24 cellular contexts compared by ENCODE assay signal in the genomic region with DNA sequence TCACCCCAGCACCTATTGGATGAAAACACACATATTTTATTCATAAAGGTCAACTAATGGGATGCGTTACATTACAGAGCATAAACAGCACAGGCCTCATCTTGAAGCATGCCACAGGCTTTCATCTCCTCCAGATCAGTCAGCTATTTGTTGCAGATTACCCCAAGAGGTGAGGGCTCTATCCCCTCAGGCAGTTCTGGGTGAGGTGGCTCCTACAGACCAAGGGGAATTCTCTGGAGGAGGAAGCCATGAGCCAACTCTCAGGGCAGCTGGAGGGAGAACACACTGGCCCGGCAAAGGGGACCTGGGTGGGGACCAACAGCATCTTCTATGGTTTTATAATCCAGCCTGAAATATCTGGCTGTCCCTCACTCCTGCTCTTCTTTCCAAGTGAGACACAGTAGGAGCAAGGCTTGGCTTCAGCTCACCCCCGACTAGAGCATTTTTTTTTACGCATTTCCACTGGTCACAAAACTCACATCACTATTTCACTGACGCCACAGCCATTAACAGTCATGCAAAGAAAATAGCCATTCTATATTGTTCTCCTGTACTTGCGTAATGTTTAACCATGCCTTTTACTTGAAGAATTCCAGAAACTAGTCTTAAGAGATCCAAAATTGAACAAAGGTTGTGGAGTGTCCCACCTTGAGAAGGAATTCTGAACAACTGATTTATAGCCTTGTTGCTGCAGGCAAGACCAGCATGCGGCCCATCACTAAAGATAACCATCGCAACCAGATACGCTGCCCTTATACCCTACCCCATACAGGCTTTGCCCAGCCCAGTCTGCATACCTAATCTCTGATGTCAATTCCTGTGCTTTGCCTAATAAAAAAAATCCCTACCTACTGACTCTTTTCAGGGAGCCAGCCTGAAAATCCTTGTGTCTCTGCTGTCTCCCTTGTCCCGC.
DNase-seq lines count a peak whose midpoint lies in the region; ATAC-seq, FAIRE-seq and TF ChIP-seq lines count a peak whose summit lies in the region.
"Had no signal": no experiment of that assay in that cellular context is flagged by ENCODE, and none has a peak within 500 bp of the region (broad histone marks: within the 10 kb centered on the region; RNA-seq: fewer than 3 reads in every experiment).

No MANE protein-coding gene starts in this region.

- H3K4me2 ChIP-seq in HepG2 (ENCODE audit: low read depth, low read length) (no peak overlapping the region; the same call in 1 of the 2 replicates), mesendoderm (ENCODE audit: low read length) (no peak overlapping the region)
- H3K4me2 ChIP-seq: A549, BLaER1 had no signal

- no peak overlapping the region for H3K9ac ChIP-seq in HepG2 (ENCODE audit: insufficient read depth, low read depth, low read length)
- no peak overlapping the region for H3K9ac ChIP-seq in mesendoderm (ENCODE audit: low read length)
- H3K9ac ChIP-seq: BLaER1 had no signal

- no peak overlapping the region for H4K5ac ChIP-seq in mesendoderm (ENCODE audit: low read length)

- H3K36me3 ChIP-seq in HepG2 (replicated peaks in 1 of 2; ENCODE audit: control insufficient read depth in 1 of 2, insufficient read depth in 2 of 2, low read length in 2 of 2) (no peaks in the 10 kb centered on the region), right lobe of liver (no peaks in the 10 kb centered on the region), mesendoderm (ENCODE audit: control insufficient read depth, insufficient read depth, low read length) (no peaks in the 10 kb centered on the region)
- H3K36me3 ChIP-seq: BLaER1, tibial nerve had no signal

- no peak overlapping the region for H2BK15ac ChIP-seq in mesendoderm (replicated peaks; ENCODE audit: low read depth)

- POLR2A ChIA-PET in HepG2 (lab: Yijun Ruan, JAX): no interaction called here
- POLR2A ChIA-PET in activated CD4-positive, alpha-beta memory T cell treated with anti-CD3 and anti-CD28 coated beads, Interleukin-2, amount 10 ng/mL, durations not matched to agents 7 days and 5 days (lab: Charles Lee): no interaction called here

- in situ Hi-C loops in HepG2 (cut with HindIII; ENCODE audit: extremely low pct_ligation_motif_present, low pct_unique_long_range_greater_than_20kb): no loop called here

- no peak overlapping the region for H2BK120ac ChIP-seq in mesendoderm (ENCODE audit: low read depth, low read length)

- H3K79me1 ChIP-seq in mesendoderm (ENCODE audit: low read length): no peaks in the 10 kb centered on the region

- H3K56ac ChIP-seq in mesendoderm (ENCODE audit: low read length): peak overlapping the region; percentile 47

- H3K79me2 ChIP-seq in HepG2 (ENCODE audit: insufficient read depth, low read length) (no peaks in the 10 kb centered on the region), mesendoderm (ENCODE audit: control insufficient read depth, insufficient read depth, low read length) (no peaks in the 10 kb centered on the region)

- peak overlapping the region; percentile 2 for H3K18ac ChIP-seq in mesendoderm (ENCODE audit: low read length)

- no peak for TF ChIP-seq POLR2A in HepG2 (IDR thresholded peaks at IDR 0.05; ENCODE audit: insufficient read depth in 1 of 2, low read depth in 2 of 2, low read length in 2 of 2)
- TF ChIP-seq POLR2A in right lobe of liver (IDR thresholded peaks at IDR 0.05): no peak

- H3K4me3 ChIP-seq in HepG2 (replicated peaks in 1 of 3; ENCODE audit: insufficient read depth in 1 of 3, low read depth in 2 of 3, low read length in 3 of 3): no peak overlapping the region
- H3K4me3 ChIP-seq in right lobe of liver: no peak overlapping the region
- no peak overlapping the region for H3K4me3 ChIP-seq in mesendoderm (ENCODE audit: low read length)
- H3K4me3 ChIP-seq: A549, BLaER1, tibial nerve had no signal

- no peaks in the 10 kb centered on the region for H4K20me1 ChIP-seq in HepG2 (ENCODE audit: insufficient read depth, low read length)
- H4K20me1 ChIP-seq: BLaER1 had no signal

- no peak for TF ChIP-seq RAD21 in HepG2 (CRISPR knock-in tag; IDR thresholded peaks at IDR 0.05)

- CTCF ChIA-PET in HepG2 (lab: Yijun Ruan, JAX; ENCODE audit: low intra/inter-chr PET ratio, low total read pairs): no interaction called here
- CTCF ChIA-PET in activated CD4-positive, alpha-beta memory T cell treated with anti-CD3 and anti-CD28 coated beads, Interleukin-2, amount 10 ng/mL, durations not matched to agents 7 days and 5 days (lab: Charles Lee): no interaction called here

- no TSS peak for BruUV-seq in HepG2 (replicated peaks; lab: Mats Ljungman, UMichigan)

- 45% methylated on average over 10 of the region's 10 CpGs for WGBS in HepG2 (ENCODE audit: low lambda C conversion rate)
- 75% methylated on average over 9 of the region's 10 CpGs for WGBS in right lobe of liver (ENCODE audit: insufficient coverage, low coverage, low lambda C conversion rate, missing lambda C conversion rate)
- WGBS in mesendoderm (ENCODE audit: extremely low coverage, insufficient coverage, low lambda C conversion rate): no CpG with 5 or more reads among the region's 10 CpGs

- H3K36me3 Mint-ChIP-seq in activated CD4-positive, alpha-beta memory T cell treated with anti-CD3 and anti-CD28 coated beads, Interleukin-2, amount 10 ng/mL, durations not matched to agents 7 days and 5 days (ENCODE audit: low read depth): no peaks in the 10 kb centered on the region

- no peak overlapping the region for H3K4ac ChIP-seq in mesendoderm (ENCODE audit: low read depth, low read length)

- H3K23ac ChIP-seq in mesendoderm (ENCODE audit: low read length): no peak overlapping the region

- no peak; the same call in 2 of the 3 replicates for ATAC-seq in HepG2
- no peak for ATAC-seq in right lobe of liver
- ATAC-seq in GM18870 (IDR thresholded peaks at IDR 0.05; ENCODE audit: unreplicated experiment): no peak
- no peak for ATAC-seq in GM19452 (IDR thresholded peaks at IDR 0.05; ENCODE audit: unreplicated experiment)
- ATAC-seq: A549; activated CD8-positive, alpha-beta T cell treated with anti-CD3 and anti-CD28 coated beads for 36 hours; left ventricle myocardium superior; right cardiac atrium; T-helper 17 cell had no signal

- H3K4me3 Mint-ChIP-seq in activated CD4-positive, alpha-beta memory T cell treated with anti-CD3 and anti-CD28 coated beads, Interleukin-2, amount 10 ng/mL, durations not matched to agents 7 days and 5 days: no peak overlapping the region
- H3K4me3 Mint-ChIP-seq: activated CD8-positive, alpha-beta T cell treated with anti-CD3 and anti-CD28 coated beads for 36 hours; central memory CD8-positive, alpha-beta T cell; T-helper 17 cell had no signal

- H3K27ac Mint-ChIP-seq in activated CD4-positive, alpha-beta memory T cell treated with anti-CD3 and anti-CD28 coated beads, Interleukin-2, amount 10 ng/mL, durations not matched to agents 7 days and 5 days: no peak overlapping the region
- H3K27ac Mint-ChIP-seq: activated CD8-positive, alpha-beta T cell treated with anti-CD3 and anti-CD28 coated beads for 36 hours; T-helper 17 cell had no signal

- H3K9me3 Mint-ChIP-seq in activated CD4-positive, alpha-beta memory T cell treated with anti-CD3 and anti-CD28 coated beads, Interleukin-2, amount 10 ng/mL, durations not matched to agents 7 days and 5 days: peaks cover 7% of the 10 kb centered on the region

- TF ChIP-seq EP300 in HepG2 (IDR thresholded peaks at IDR 0.05; ENCODE audit: low read depth in 2 of 2, low read length in 2 of 2): no peak
- no peak for TF ChIP-seq EP300 in HepG2 (CRISPR knock-in tag; IDR thresholded peaks at IDR 0.05; ENCODE audit: borderline replicate concordance)

- no peaks in the 10 kb centered on the region for H3K9me3 ChIP-seq in HepG2 (ENCODE audit: low read length)
- no peaks in the 10 kb centered on the region for H3K9me3 ChIP-seq in right lobe of liver
- H3K9me3 ChIP-seq: A549, BLaER1, tibial nerve had no signal

- no peak overlapping the region for H2AK5ac ChIP-seq in mesendoderm (ENCODE audit: low read length)

- no peak overlapping the region for H2BK5ac ChIP-seq in mesendoderm (ENCODE audit: low read length)

- H3K4me1 ChIP-seq in HepG2 (ENCODE audit: insufficient read depth, low read length) (peaks cover 16% of the 10 kb centered on the region), right lobe of liver (no peaks in the 10 kb centered on the region), mesendoderm (ENCODE audit: control insufficient read depth, low read depth, low read length) (peaks cover 9% of the 10 kb centered on the region)
- H3K4me1 ChIP-seq: A549, BLaER1, tibial nerve had no signal

- H3K4me1 Mint-ChIP-seq in activated CD4-positive, alpha-beta memory T cell treated with anti-CD3 and anti-CD28 coated beads, Interleukin-2, amount 10 ng/mL, durations not matched to agents 7 days and 5 days: no peaks in the 10 kb centered on the region
- H3K4me1 Mint-ChIP-seq: central memory CD8-positive, alpha-beta T cell; T-helper 17 cell had no signal

- H3K27me3 Mint-ChIP-seq in activated CD4-positive, alpha-beta memory T cell treated with anti-CD3 and anti-CD28 coated beads, Interleukin-2, amount 10 ng/mL, durations not matched to agents 7 days and 5 days: no peaks in the 10 kb centered on the region
- H3K27me3 Mint-ChIP-seq: activated CD8-positive, alpha-beta T cell treated with anti-CD3 and anti-CD28 coated beads for 36 hours; central memory CD8-positive, alpha-beta T cell; T-helper 17 cell had no signal

- H3K27ac ChIP-seq in HepG2 (ENCODE audit: extremely low read length, insufficient read depth, low read length) (no peak overlapping the region), right lobe of liver (no peak overlapping the region), mesendoderm (ENCODE audit: low read depth, low read length) (no peak overlapping the region)
- H3K27ac ChIP-seq: A549, BLaER1, tibial nerve, VCaP had no signal

- no peak for FAIRE-seq in HepG2 (lab: Jason Lieb, UNC)
- FAIRE-seq: GM12892 had no signal

- intact Hi-C loops in HepG2 (cut with micrococcal nuclease; ENCODE audit: unreplicated experiment) (loop anchor here (1.0 kb wide), 1 partner anchor 101 kb away; no protein-coding TSS in a partner anchor), right lobe of liver (cut with DNase I) (no loop called here)

- H3K27me3 ChIP-seq in HepG2 (ENCODE audit: control insufficient read depth in 1 of 2, insufficient read depth in 2 of 2, low read length in 2 of 2) (no peaks in the 10 kb centered on the region), right lobe of liver (no peaks in the 10 kb centered on the region), mesendoderm (ENCODE audit: insufficient read depth, low read length, poor library complexity) (no peaks in the 10 kb centered on the region)
- H3K27me3 ChIP-seq: BLaER1, tibial nerve had no signal

- no peak overlapping the region for H2AFZ ChIP-seq in HepG2 (ENCODE audit: low read length)

- TF ChIP-seq CTCF in HepG2 (CRISPR knock-in tag; IDR thresholded peaks at IDR 0.05) (no peak), right lobe of liver (IDR thresholded peaks at IDR 0.05) (no peak)

- H4K8ac ChIP-seq in mesendoderm (ENCODE audit: low read depth, low read length): no peak overlapping the region

- DNase-seq in HepG2 (ENCODE audit: low spot score) (no peak), right lobe of liver (no peak), T1000 (lab: John Stamatoyannopoulos, UW) (peak; percentile 39), mesendoderm (peak; percentile 92), NCI-H82 (lab: John Stamatoyannopoulos, UW) (no peak)
- DNase-seq in activated CD4-positive, alpha-beta memory T cell treated with anti-CD3 and anti-CD28 coated beads, Interleukin-2, amount 10 ng/mL, durations not matched to agents 7 days and 5 days: no peak
- DNase-seq: activated CD8-positive, alpha-beta T cell treated with anti-CD3 and anti-CD28 coated beads for 36 hours; activated naive CD4-positive, alpha-beta T cell treated with Interleukin-2 at 50 U/mL for 16 hours; activated T-cell treated with anti-CD3 and anti-CD28 coated beads, Interleukin-2, amount 50 U/mL, for 1 hour; glutamatergic neuron; left ventricle myocardium superior; NCI-H524; occipital lobe; right cardiac atrium; stimulated activated naive CD4-positive, alpha-beta T cell treated with Interleukin-2 at 50 U/mL for 16 hours; T-helper 17 cell had no signal

Comparison
In these comparisons a context has a peak if more than half of its experiments do, and no peak if none do; other contexts are left out.
1. DNase-seq: peak in T1000 (single experiment) and mesendoderm (single experiment); none in HepG2 (single experiment), right lobe of liver (0 of 3), activated CD4-positive, alpha-beta memory T cell treated with anti-CD3 and anti-CD28 coated beads, Interleukin-2, amount 10 ng/mL, durations not matched to agents 7 days and 5 days (single experiment) and NCI-H82 (single experiment).